14 cellular contexts compared by ENCODE assay signal in genomic region chr2:202031261-202031986, GRCh38. TPM values are rescaled to one million over a fixed set of nuclear protein-coding genes. Genes with fewer than 3 reads are reported as not detected.
A peak's percentile ranks its signal among the peaks of the same experiment; 100 is the strongest.
DNase-seq lines count a peak whose midpoint lies in the region; ATAC-seq, FAIRE-seq and TF ChIP-seq lines count a peak whose summit lies in the region.
"Had no signal": no experiment of that assay in that cellular context is flagged by ENCODE, and none has a peak within 500 bp of the region (broad histone marks: within the 10 kb centered on the region; RNA-seq: fewer than 3 reads in every experiment).

No MANE protein-coding gene starts in this region.

- H3K4me3 ChIP-seq in lower lobe of right lung (peak overlapping the region; percentile 83), transverse colon (no peak overlapping the region)

- no peaks in the 10 kb centered on the region for H3K9me3 ChIP-seq in lower lobe of right lung
- no peaks in the 10 kb centered on the region for H3K9me3 ChIP-seq in transverse colon

- peaks cover 33% of the 10 kb centered on the region for H3K4me1 ChIP-seq in lower lobe of right lung
- peaks cover 5 to 25% (median 20%) of the 10 kb centered on the region in 4 donors for H3K4me1 ChIP-seq in transverse colon

- peaks cover 21% of the 10 kb centered on the region for H3K27me3 Mint-ChIP-seq in activated T-cell treated with anti-CD3 and anti-CD28 coated beads, Interleukin-2, amount 50 U/mL, for 72 hours (ENCODE audit: low read depth)
- peaks cover 26% of the 10 kb centered on the region for H3K27me3 Mint-ChIP-seq in activated naive CD8-positive, alpha-beta T cell treated with anti-CD3 and anti-CD28 coated beads, Interleukin-2, amount 50 U/mL, for 24 hours

- DNase-seq in activated T-cell treated with anti-CD3 and anti-CD28 coated beads, Interleukin-2, amount 50 U/mL, for 72 hours, result no peak
- no peak for DNase-seq in activated T-cell treated with anti-CD3 and anti-CD28 coated beads, Interleukin-2, amount 50 U/mL, for 1 hour
- DNase-seq in activated naive CD8-positive, alpha-beta T cell treated with anti-CD3 and anti-CD28 coated beads, Interleukin-2, amount 50 U/mL, for 24 hours, result no peak
- DNase-seq in lower lobe of right lung (no peak), transverse colon (no peak), frontal cortex (ENCODE audit: low spot score in 2 of 2) (no peak)
- DNase-seq: activated CD4-positive, alpha-beta T cell treated with anti-CD3 and anti-CD28 coated beads for 36 hours had no signal

- H3K9me3 Mint-ChIP-seq in activated T-cell treated with anti-CD3 and anti-CD28 coated beads, Interleukin-2, amount 50 U/mL, for 72 hours, result no peaks in the 10 kb centered on the region
- no peaks in the 10 kb centered on the region for H3K9me3 Mint-ChIP-seq in activated naive CD8-positive, alpha-beta T cell treated with anti-CD3 and anti-CD28 coated beads, Interleukin-2, amount 50 U/mL, for 24 hours

- H3K4me3 Mint-ChIP-seq in activated T-cell treated with anti-CD3 and anti-CD28 coated beads, Interleukin-2, amount 50 U/mL, for 72 hours, result peak overlapping the region; percentile 32 to 97
- H3K4me3 Mint-ChIP-seq in activated naive CD8-positive, alpha-beta T cell treated with anti-CD3 and anti-CD28 coated beads, Interleukin-2, amount 50 U/mL, for 24 hours, result peak overlapping the region; percentile 28

- no peak for TF ChIP-seq POLR2A in transverse colon (IDR thresholded peaks at IDR 0.05)

- H3K27ac Mint-ChIP-seq in activated T-cell treated with anti-CD3 and anti-CD28 coated beads, Interleukin-2, amount 50 U/mL, for 72 hours, result no peak overlapping the region
- no peak overlapping the region for H3K27ac Mint-ChIP-seq in activated naive CD8-positive, alpha-beta T cell treated with anti-CD3 and anti-CD28 coated beads, Interleukin-2, amount 50 U/mL, for 24 hours
- H3K27ac Mint-ChIP-seq: activated CD4-positive, alpha-beta T cell treated with anti-CD3 and anti-CD28 coated beads for 36 hours had no signal

- no peaks in the 10 kb centered on the region for H3K36me3 ChIP-seq in lower lobe of right lung
- H3K36me3 ChIP-seq in transverse colon, result no peaks in the 10 kb centered on the region

- no peak for FAIRE-seq in frontal cortex (lab: Jason Lieb, UNC)
- FAIRE-seq: G401.6, keratinocyte had no signal

- no peak for TF ChIP-seq EP300 in transverse colon (IDR thresholded peaks at IDR 0.05; ENCODE audit: low read depth)

- H3K27me3 ChIP-seq in lower lobe of right lung (ENCODE audit: low read depth), result peaks cover 24% of the 10 kb centered on the region
- H3K27me3 ChIP-seq in transverse colon, result peaks cover 32% of the 10 kb centered on the region

- peaks cover 11% of the 10 kb centered on the region for H3K4me1 Mint-ChIP-seq in activated T-cell treated with anti-CD3 and anti-CD28 coated beads, Interleukin-2, amount 50 U/mL, for 72 hours (ENCODE audit: low read depth)
- peaks cover 11% of the 10 kb centered on the region for H3K4me1 Mint-ChIP-seq in activated naive CD8-positive, alpha-beta T cell treated with anti-CD3 and anti-CD28 coated beads, Interleukin-2, amount 50 U/mL, for 24 hours

- no peaks in the 10 kb centered on the region for H3K36me3 Mint-ChIP-seq in activated T-cell treated with anti-CD3 and anti-CD28 coated beads, Interleukin-2, amount 50 U/mL, for 72 hours (ENCODE audit: insufficient read depth in 2 of 2)
- no peaks in the 10 kb centered on the region for H3K36me3 Mint-ChIP-seq in activated naive CD8-positive, alpha-beta T cell treated with anti-CD3 and anti-CD28 coated beads, Interleukin-2, amount 50 U/mL, for 24 hours (ENCODE audit: low read depth)

- WGBS in transverse colon (ENCODE audit: low coverage in 1 of 2), 2 donors, result 75 to 76% methylated on average over 5 of the region's 5 CpGs

- TF ChIP-seq CTCF in lower lobe of right lung (IDR thresholded peaks at IDR 0.05), result no peak
- no peak for TF ChIP-seq CTCF in transverse colon (IDR thresholded peaks at IDR 0.05)

- no peak for ATAC-seq in activated T-cell treated with anti-CD3 and anti-CD28 coated beads, Interleukin-2, amount 50 U/mL, for 72 hours (replicated peaks in 1 of 2)
- ATAC-seq in activated naive CD8-positive, alpha-beta T cell treated with anti-CD3 and anti-CD28 coated beads, Interleukin-2, amount 50 U/mL, for 24 hours, result no peak
- ATAC-seq in lower lobe of right lung, result no peak
- ATAC-seq in GM18498 (IDR thresholded peaks at IDR 0.05; ENCODE audit: unreplicated experiment), result no peak
- no peak for ATAC-seq in HG03095 (IDR thresholded peaks at IDR 0.05; ENCODE audit: unreplicated experiment)
- ATAC-seq: activated CD4-positive, alpha-beta T cell treated with anti-CD3 and anti-CD28 coated beads for 36 hours; Right ventricle myocardium inferior had no signal

- peak overlapping the region; percentile 94 for H3K27ac ChIP-seq in lower lobe of right lung
- peak overlapping the region in 3 of 4 donors; percentile 91 to 99 (median 95) for H3K27ac ChIP-seq in transverse colon

- intact Hi-C loops in lower lobe of right lung (cut with DNase I) (no loop called here), transverse colon (cut with DNase I; ENCODE audit: low total_unique reads) (no loop called here)

- in situ Hi-C loops in transverse colon (cut with MboI; ENCODE audit: low pct_ligation_motif_present in 1 of 4, low pct_unique_long_range_greater_than_20kb in 1 of 4, low sequenced_read_pairs in 3 of 4), result loop anchor here in 1 of 4 donors (10.0 kb wide), 1 partner anchor 167 kb away; no protein-coding TSS in a partner anchor

RNA-seq across cellular contexts. Expression of gene FZD7, which starts 2.2 kb away (rescaled TPM):
- 1 to 10 TPM; 1.1 to 1.4 TPM for total RNA-seq in activated T-cell treated with anti-CD3 and anti-CD28 coated beads, Interleukin-2, amount 50 U/mL, for 72 hours
- total RNA-seq in lower lobe of right lung (15.2 TPM), transverse colon (10 to 100 TPM in 3 of 4 donors, 1 to 10 TPM in 1; 6.2 to 14.6 (median 13.3) TPM), frontal cortex (15.5 TPM)

RNA-seq across cellular contexts. Expression of gene KIAA2012, which starts 41.6 kb away (rescaled TPM):
- total RNA-seq in activated T-cell treated with anti-CD3 and anti-CD28 coated beads, Interleukin-2, amount 50 U/mL, for 72 hours, result not detected
- total RNA-seq in lower lobe of right lung, result 2.8 TPM
- total RNA-seq in transverse colon, result not detected
- total RNA-seq in frontal cortex, result 0.82 TPM
- total RNA-seq: activated CD4-positive, alpha-beta T cell treated with anti-CD3 and anti-CD28 coated beads for 36 hours; NCI-H460; pulmonary artery endothelial cell; Right ventricle myocardium inferior had no signal
